Comparison of ENCODE assay signal across 7 cellular contexts in genomic region chr1:27643626-27644368, GRCh38. TPM values are rescaled to one million over a fixed set of nuclear protein-coding genes. Genes with fewer than 3 reads are reported as not detected.
DNase-seq lines count a peak whose midpoint lies in the region; ATAC-seq and TF ChIP-seq lines count a peak whose summit lies in the region.

No MANE protein-coding gene starts in this region.

- in situ Hi-C loops in GM13977 (cut with MboI; ENCODE audit: low pct_unique_long_range_greater_than_20kb, low sequenced_read_pairs, unreplicated experiment) = no loop called here

- no peak overlapping the region for H3K27ac ChIP-seq in suprapubic skin

- peaks cover 16% of the 10 kb centered on the region for H3K4me1 ChIP-seq in suprapubic skin

- H3K9me3 ChIP-seq in suprapubic skin = no peaks in the 10 kb centered on the region

- 40% methylated on average over 12 of the region's 12 CpGs for WGBS in suprapubic skin

- DNase-seq in GM13977 (ENCODE audit: low spot score) (peak; percentile 74), M059J (ENCODE audit: low read depth) (peak; percentile 65), cerebellar cortex (ENCODE audit: low spot score) (peak; percentile 52), lung microvascular endothelial cell (ENCODE audit: low read depth in 2 of 2) (peak; percentile 62 to 67), suprapubic skin (ENCODE audit: low spot score in 2 of 2) (no peak), OCI-M2 (lab: John Stamatoyannopoulos, UW; ENCODE audit: unreplicated experiment) (no peak)

- peak; percentile 83 for TF ChIP-seq CTCF in GM13977 (IDR thresholded peaks at IDR 0.05; ENCODE audit: extremely low read depth, insufficient read depth, missing control alignments)
- peak; percentile 73 to 89 for TF ChIP-seq CTCF in suprapubic skin (IDR thresholded peaks at IDR 0.05)

- TF ChIP-seq POLR2A in suprapubic skin (IDR thresholded peaks at IDR 0.05) = no peak

- no peaks in the 10 kb centered on the region for H3K36me3 ChIP-seq in suprapubic skin

- peak; percentile 92 to 93 for ATAC-seq in activated CD4-positive, CD25-positive, alpha-beta regulatory T cell treated with anti-CD3 and anti-CD28 coated beads, Interleukin-2, amount 50 U/mL, for 24 hours

- H3K27me3 ChIP-seq in suprapubic skin = no peaks in the 10 kb centered on the region

- H3K4me3 ChIP-seq in suprapubic skin = no peak overlapping the region

- TF ChIP-seq EP300 in suprapubic skin (IDR thresholded peaks at IDR 0.05) = no peak

RNA-seq across cellular contexts. Expression of gene FGR, which starts 8.8 kb away (rescaled TPM):
- total RNA-seq in M059J (2014; rRNA removed; shearing (Covaris generic)) = 0.17 TPM in 1 of 2 replicates, not detected in the other
- total RNA-seq in lung microvascular endothelial cell (under 0.01 and 0.20 TPM in 2 replicates), suprapubic skin (1 to 10 TPM; 3.0 to 9.2 (median 5.9) TPM)

RNA-seq across cellular contexts. Expression of gene IFI6, which starts 28.2 kb away (rescaled TPM):
- total RNA-seq in M059J (2014; rRNA removed; shearing (Covaris generic)) = 3,501 and 4,716 TPM in 2 replicates
- 19.2 and 21.4 TPM in 2 replicates for total RNA-seq in lung microvascular endothelial cell
- 10 to 100 TPM in 1 of 4 donors, 1 to 10 TPM in 3; 6.3 to 31.4 (median 8.2) TPM for total RNA-seq in suprapubic skin

RNA-seq across cellular contexts. Expression of gene AHDC1, which starts 39.9 kb away (rescaled TPM):
- total RNA-seq in M059J (2014; rRNA removed; shearing (Covaris generic)) = 6.0 and 19.1 TPM in 2 replicates
- 5.0 and 6.7 TPM in 2 replicates for total RNA-seq in lung microvascular endothelial cell
- total RNA-seq in suprapubic skin = 100 to 1,000 TPM in 1 of 4 donors, 10 to 100 TPM in 3; 46.7 to 103 (median 60.1) TPM

Comparison
In these comparisons a context has a peak if more than half of its experiments do, and no peak if none do; other contexts are left out.
1. DNase-seq: peak in GM13977 (single experiment), M059J (single experiment), cerebellar cortex (single experiment) and lung microvascular endothelial cell (2 of 2); none in suprapubic skin (0 of 2) and OCI-M2 (single experiment).
2. RNA of gene IFI6, which starts 28.2 kb away (total RNA-seq): 3,501 to 4,716 TPM in M059J; 19.2 to 21.4 TPM in lung microvascular endothelial cell and 6.3 to 31.4 TPM in suprapubic skin; every median in the first group is over 100 times any median in the second.